In genomic region chr6:37110455-37111155, GRCh38 we compare ENCODE assay signal across 1 cellular context.
TF ChIP-seq lines count a peak whose summit lies in the region.

No MANE protein-coding gene starts in this region.

TF ChIP-seq in HepG2, 621 proteins besides CTCF, POLR2A, EP300 and RAD21 (continued from another document and continues in another):
- TF ChIP-seq GMEB2 (CRISPR knock-in tag; IDR thresholded peaks at IDR 0.05; ENCODE audit: low read depth) (no peak), ZNF136 (CRISPR knock-in tag; IDR thresholded peaks at IDR 0.05; ENCODE audit: low read depth) (no peak; the same call in 1 of the 2 replicates), ZNF660 (CRISPR knock-in tag; IDR thresholded peaks at IDR 0.05; ENCODE audit: borderline replicate concordance, low read depth) (no peak), HMGXB3 (CRISPR knock-in tag; IDR thresholded peaks at IDR 0.05; ENCODE audit: borderline replicate concordance) (0 out of 2 replicates have a peak, but pooled peaks have one; percentile 21), NFKBIZ (CRISPR knock-in tag; IDR thresholded peaks at IDR 0.05) (peak; percentile 57; the same call in 1 of the 2 replicates), ZNF24 (IDR thresholded peaks at IDR 0.05) (no peak), SNRNP70 (IDR thresholded peaks at IDR 0.05; ENCODE audit: low read depth, low read length) (no peak), LRRFIP1 (CRISPR knock-in tag; conservative IDR thresholded peaks at IDR 0.05) (no peak), POGZ (CRISPR knock-in tag; IDR thresholded peaks at IDR 0.05) (peak; percentile 29; the same call in 1 of the 2 replicates), ZBTB43 (CRISPR knock-in tag; conservative IDR thresholded peaks at IDR 0.05) (peak; percentile 55; the same call in 1 of the 2 replicates), ZNF33A (CRISPR knock-in tag; IDR thresholded peaks at IDR 0.05; ENCODE audit: borderline replicate concordance) (no peak), ZNF10 (CRISPR knock-in tag; IDR thresholded peaks at IDR 0.05; ENCODE audit: borderline replicate concordance, low read depth) (no peak), HOXA9 (CRISPR knock-in tag; IDR thresholded peaks at IDR 0.05; ENCODE audit: borderline replicate concordance) (no peak), EEA1 (CRISPR knock-in tag; IDR thresholded peaks at IDR 0.05; ENCODE audit: borderline replicate concordance) (no peak), ZNF275 (CRISPR knock-in tag; IDR thresholded peaks at IDR 0.05; ENCODE audit: borderline replicate concordance) (no peak; the same call in 1 of the 2 replicates), MATR3 (CRISPR knock-in tag; IDR thresholded peaks at IDR 0.05) (no peak), ATF4 (CRISPR knock-in tag; IDR thresholded peaks at IDR 0.05) (peak in 1 of 2 experiments; percentile 76; a peak in 2 of 4 replicates), SATB2 (CRISPR knock-in tag; IDR thresholded peaks at IDR 0.05) (no peak), ZSCAN12 (CRISPR knock-in tag; IDR thresholded peaks at IDR 0.05) (no peak), ZNF672 (CRISPR knock-in tag; IDR thresholded peaks at IDR 0.05) (no peak), SRF (IDR thresholded peaks at IDR 0.05; ENCODE audit: low read depth, low read length) (no peak), ZNF605 (CRISPR knock-in tag; IDR thresholded peaks at IDR 0.05) (peak; percentile 59; the same call in 1 of the 2 replicates), HNF4G (IDR thresholded peaks at IDR 0.05; ENCODE audit: borderline replicate concordance, low read depth, low read length) (peak; percentile 35; the same call in 1 of the 2 replicates), HNF4G (CRISPR knock-in tag; IDR thresholded peaks at IDR 0.05; ENCODE audit: borderline replicate concordance, low read depth) (peak; percentile 50; the same call in 1 of the 2 replicates), PHB2 (IDR thresholded peaks at IDR 0.05; ENCODE audit: partially characterized antibody) (no peak), RXRA (CRISPR knock-in tag; IDR thresholded peaks at IDR 0.05) (peak; percentile 94; the same call in 1 of the 2 replicates), ZFYVE20 (CRISPR knock-in tag; IDR thresholded peaks at IDR 0.05; ENCODE audit: borderline replicate concordance, low read depth) (no peak), MXD1 (CRISPR knock-in tag; IDR thresholded peaks at IDR 0.05) (no peak), NFKB2 (CRISPR knock-in tag; IDR thresholded peaks at IDR 0.05; ENCODE audit: borderline replicate concordance) (no peak), ZNF615 (CRISPR knock-in tag; IDR thresholded peaks at IDR 0.05; ENCODE audit: borderline replicate concordance) (no peak), GABPA (IDR thresholded peaks at IDR 0.05; ENCODE audit: low read depth, low read length) (no peak), GABPA (CRISPR knock-in tag; IDR thresholded peaks at IDR 0.05; ENCODE audit: low read depth) (no peak), ZNF234 (CRISPR knock-in tag; conservative IDR thresholded peaks at IDR 0.05) (no peak), ZKSCAN5 (CRISPR knock-in tag; IDR thresholded peaks at IDR 0.05) (no peak), HDAC1 (CRISPR knock-in tag; IDR thresholded peaks at IDR 0.05) (peak; percentile 81), ZFP36 (IDR thresholded peaks at IDR 0.05; ENCODE audit: borderline replicate concordance, low read depth, low read length, partially characterized antibody) (no peak), FOXO1 (CRISPR knock-in tag; IDR thresholded peaks at IDR 0.05) (peak; percentile 94), ZNF180 (CRISPR knock-in tag; IDR thresholded peaks at IDR 0.05; ENCODE audit: borderline replicate concordance, low read depth) (no peak), SMAD3 (CRISPR knock-in tag; IDR thresholded peaks at IDR 0.05) (peak; percentile 91), ATF7-NPFF (CRISPR knock-in tag; IDR thresholded peaks at IDR 0.05; ENCODE audit: low read depth) (no peak), GLMP (CRISPR knock-in tag; IDR thresholded peaks at IDR 0.05; ENCODE audit: borderline replicate concordance) (no peak), ZNF460 (CRISPR knock-in tag; IDR thresholded peaks at IDR 0.05; ENCODE audit: borderline replicate concordance) (no peak; the same call in 1 of the 2 replicates), MAFK (conservative IDR thresholded peaks at IDR 0.05 in 1 of 2, IDR thresholded peaks at IDR 0.05 in 1 of 2; ENCODE audit: low read length in 2 of 2) (no peak), ZSCAN29 (CRISPR knock-in tag; conservative IDR thresholded peaks at IDR 0.05) (0 out of 2 replicates have a peak, but pooled peaks have one; percentile 40), ZNF484 (CRISPR knock-in tag; IDR thresholded peaks at IDR 0.05; ENCODE audit: borderline replicate concordance, low read depth) (no peak), SRY (CRISPR knock-in tag; IDR thresholded peaks at IDR 0.05) (no peak), ZNF687 (CRISPR knock-in tag; IDR thresholded peaks at IDR 0.05) (no peak), SP2 (CRISPR knock-in tag; IDR thresholded peaks at IDR 0.05) (no peak), SIX1 (CRISPR knock-in tag; IDR thresholded peaks at IDR 0.05; ENCODE audit: borderline replicate concordance) (peak; percentile 33; the same call in 1 of the 2 replicates)
